ENCODE assay signal across 18 cellular contexts in the genomic region with DNA sequence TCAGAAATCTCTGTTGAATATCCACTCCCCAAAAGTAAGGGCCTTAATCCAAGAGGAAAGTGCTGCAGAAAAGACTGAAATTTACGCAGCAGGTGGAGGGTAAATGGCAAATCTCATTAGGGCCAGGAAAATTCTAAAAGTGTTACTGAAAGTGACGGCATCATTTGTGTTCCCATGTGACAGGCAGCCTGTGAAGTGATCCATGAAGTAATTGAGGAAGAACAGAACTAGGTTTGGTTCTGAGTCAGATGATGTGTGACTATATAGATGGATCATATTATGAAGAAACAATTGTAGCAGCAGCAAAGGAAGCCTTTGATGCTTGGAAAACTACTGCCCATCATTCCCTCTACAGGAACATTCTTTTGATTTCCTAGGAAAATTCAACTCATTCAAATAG.
"Had no signal": no experiment of that assay in that cellular context is flagged by ENCODE, and none has a peak within 500 bp of the region (broad histone marks: within the 10 kb centered on the region; RNA-seq: fewer than 3 reads in every experiment).

No MANE protein-coding gene starts in this region.

- ATAC-seq: activated naive CD4-positive, alpha-beta T cell treated with anti-CD3 and anti-CD28 coated beads, Interleukin-2, amount 50 U/mL, for 72 hours; activated T-cell treated with anti-CD3 and anti-CD28 coated beads, Interleukin-2, amount 50 U/mL, for 72 hours; effector memory CD8-positive, alpha-beta T cell; heart left ventricle; naive thymus-derived CD4-positive, alpha-beta T cell; right lobe of liver; upper lobe of right lung had no signal

- DNase-seq: activated CD4-positive, alpha-beta T cell treated with anti-CD3 and anti-CD28 coated beads, Interleukin-2, amount 50 U/mL, for 4 hours; activated gamma-delta T cell treated with Interleukin-2 at 50 U/mL for 16 hours; activated T-cell treated with anti-CD3 and anti-CD28 coated beads, Interleukin-2, amount 50 U/mL, for 72 hours; amniotic stem cell; dermis blood vessel endothelial cell; effector memory CD8-positive, alpha-beta T cell; heart left ventricle; kidney; mesendoderm; naive thymus-derived CD4-positive, alpha-beta T cell; right lobe of liver; small intestine; stimulated activated CD4-positive, alpha-beta T cell treated with anti-CD3 and anti-CD28 coated beads, Interleukin-15, amount 100 ng/mL, for 24 hours; stimulated activated CD4-positive, alpha-beta T cell treated with anti-CD3 and anti-CD28 coated beads, Interleukin-2, amount 100 ng/mL, for 48 hours; upper lobe of right lung had no signal

- H3K4me1 Mint-ChIP-seq: naive thymus-derived CD4-positive, alpha-beta T cell; neural progenitor cell had no signal

- H3K4me3 ChIP-seq: heart left ventricle, neural progenitor cell, right lobe of liver, thoracic aorta, upper lobe of right lung had no signal

- H3K27ac Mint-ChIP-seq: activated naive CD4-positive, alpha-beta T cell treated with anti-CD3 and anti-CD28 coated beads, Interleukin-2, amount 50 U/mL, for 72 hours; activated T-cell treated with anti-CD3 and anti-CD28 coated beads, Interleukin-2, amount 50 U/mL, for 72 hours; effector memory CD8-positive, alpha-beta T cell; naive thymus-derived CD4-positive, alpha-beta T cell; neural progenitor cell had no signal

- H3K4me3 Mint-ChIP-seq: activated T-cell treated with anti-CD3 and anti-CD28 coated beads, Interleukin-2, amount 50 U/mL, for 72 hours; effector memory CD8-positive, alpha-beta T cell; naive thymus-derived CD4-positive, alpha-beta T cell; neural progenitor cell had no signal

- H3K36me3 Mint-ChIP-seq: activated naive CD4-positive, alpha-beta T cell treated with anti-CD3 and anti-CD28 coated beads, Interleukin-2, amount 50 U/mL, for 72 hours; naive thymus-derived CD4-positive, alpha-beta T cell; neural progenitor cell had no signal

- H3K27me3 ChIP-seq: heart left ventricle, neural progenitor cell, right lobe of liver, upper lobe of right lung had no signal

- H3K9me3 Mint-ChIP-seq: activated T-cell treated with anti-CD3 and anti-CD28 coated beads, Interleukin-2, amount 50 U/mL, for 72 hours had no signal

- H3K27ac ChIP-seq: heart left ventricle, neural progenitor cell, right lobe of liver, thoracic aorta, upper lobe of right lung had no signal
